In genomic region chr11:67369275-67369674, GRCh38 we compare ENCODE assay signal across 13 cellular contexts. TPM values are rescaled to one million over a fixed set of nuclear protein-coding genes. Genes with fewer than 3 reads are reported as not detected.
A peak's percentile ranks its signal among the peaks of the same experiment; 100 is the strongest.
DNase-seq lines count a peak whose midpoint lies in the region; ATAC-seq and TF ChIP-seq lines count a peak whose summit lies in the region.
"Had no signal": no experiment of that assay in that cellular context is flagged by ENCODE, and none has a peak within 500 bp of the region (broad histone marks: within the 10 kb centered on the region; RNA-seq: fewer than 3 reads in every experiment).

No MANE protein-coding gene starts in this region.

- no peaks in the 10 kb centered on the region for H4K20me1 ChIP-seq in MM.1S (ENCODE audit: insufficient read depth, low read length)

- POLR2A ChIA-PET in CD8-positive, alpha-beta memory T cell (lab: Charles Lee) = interaction anchor here (1.6 to 3.2 kb wide), 2 partner anchors 16 to 23 kb away, joined by 5 to 15 read pairs; partner anchors contain the start of gene POLD4

- no peak overlapping the region for H2AFZ ChIP-seq in MM.1S (ENCODE audit: low read length)

- H3K27me3 ChIP-seq in CD8-positive, alpha-beta memory T cell (ENCODE audit: insufficient read depth, low read length, poor library complexity, severe bottlenecking) = no peaks in the 10 kb centered on the region
- H3K27me3 ChIP-seq in stomach smooth muscle (ENCODE audit: control insufficient read depth in 1 of 2, insufficient read depth in 2 of 2, low read length in 2 of 2) = no peaks in the 10 kb centered on the region
- 0 out of 2 replicates have a peak, but pooled peaks cover under 1% of the 10 kb centered on the region for H3K27me3 ChIP-seq in MM.1S (replicated peaks; ENCODE audit: insufficient read depth, low read length)
- H3K27me3 ChIP-seq in WERI-Rb-1 (ENCODE audit: insufficient read depth, low read depth, severe bottlenecking) = no peaks in the 10 kb centered on the region
- H3K27me3 ChIP-seq: adrenal gland had no signal

- H3K9me3 ChIP-seq in CD8-positive, alpha-beta memory T cell (ENCODE audit: low read length) = no peaks in the 10 kb centered on the region
- H3K9me3 ChIP-seq in stomach smooth muscle (ENCODE audit: control insufficient read depth in 2 of 2, low read length in 2 of 2) = no peaks in the 10 kb centered on the region
- no peaks in the 10 kb centered on the region for H3K9me3 ChIP-seq in MM.1S (replicated peaks; ENCODE audit: insufficient read depth, low read length)
- H3K9me3 ChIP-seq in WERI-Rb-1 (ENCODE audit: severe bottlenecking) = no peaks in the 10 kb centered on the region
- H3K9me3 ChIP-seq: adrenal gland had no signal

- no peak for DNase-seq in CD8-positive, alpha-beta memory T cell
- DNase-seq in mesothelial cell of epicardium (ENCODE audit: low spot score in 2 of 2, unreplicated experiment in 2 of 2) = no peak
- no peak for DNase-seq in MM.1S
- DNase-seq in WERI-Rb-1 = no peak
- DNase-seq in stimulated activated CD4-positive, alpha-beta T cell treated with anti-CD3 and anti-CD28 coated beads, Interleukin-15, amount 100 ng/mL, for 24 hours = no peak
- DNase-seq: activated CD4-positive, alpha-beta T cell treated with anti-CD3 and anti-CD28 coated beads, Interleukin-2, amount 10 ng/mL, durations not matched to agents 7 days and 5 days; activated T-cell treated with anti-CD3 and anti-CD28 coated beads, Interleukin-2, amount 50 U/mL, for 4 hours; adrenal gland; NCI-H345 had no signal

- ATAC-seq in activated T-helper 17 cell treated with anti-CD3 and anti-CD28 coated beads, Interleukin-2, amount 50 U/mL, for 72 hours (replicated peaks) = no peak
- no peak for ATAC-seq in HG02678 (IDR thresholded peaks at IDR 0.05; ENCODE audit: unreplicated experiment)

- H3K9ac ChIP-seq in stomach smooth muscle (ENCODE audit: low read length in 2 of 2) = peak overlapping the region; percentile 62 to 78
- H3K9ac ChIP-seq in MM.1S (ENCODE audit: low read length) = no peak overlapping the region

- peaks cover 0 to 4% (median 0%) of the 10 kb centered on the region in 5 donors for H3K9me3 Mint-ChIP-seq in CD8-positive, alpha-beta memory T cell
- no peaks in the 10 kb centered on the region for H3K9me3 Mint-ChIP-seq in activated T-helper 17 cell treated with anti-CD3 and anti-CD28 coated beads, Interleukin-2, amount 50 U/mL, for 72 hours
- H3K9me3 Mint-ChIP-seq in mesothelial cell of epicardium = no peaks in the 10 kb centered on the region
- H3K9me3 Mint-ChIP-seq: activated CD4-positive, alpha-beta T cell treated with anti-CD3 and anti-CD28 coated beads, Interleukin-2, amount 10 ng/mL, durations not matched to agents 7 days and 5 days; activated T-cell treated with anti-CD3 and anti-CD28 coated beads, Interleukin-2, amount 50 U/mL, for 4 hours had no signal

- TF ChIP-seq CTCF in mesothelial cell of epicardium (IDR thresholded peaks at IDR 0.05; ENCODE audit: unreplicated experiment) (no peak), MM.1S (IDR thresholded peaks at IDR 0.05; ENCODE audit: low read length) (no peak), WERI-Rb-1 (IDR thresholded peaks at IDR 0.05; ENCODE audit: low read depth, low read length) (no peak)

- H3F3A ChIP-seq in MM.1S (ENCODE audit: insufficient read depth, low read length) = peaks cover 8% of the 10 kb centered on the region; the same call in 1 of the 2 replicates

- no peak overlapping the region for H3K4me2 ChIP-seq in MM.1S (ENCODE audit: low read depth, low read length)

- no peaks in the 10 kb centered on the region for H3K79me2 ChIP-seq in MM.1S (ENCODE audit: low read length)

- no peaks in the 10 kb centered on the region for H3K9me2 ChIP-seq in MM.1S (replicated peaks; ENCODE audit: insufficient read depth, low read length)

- no peak overlapping the region for H3K27ac ChIP-seq in CD8-positive, alpha-beta memory T cell (ENCODE audit: low read depth, low read length)
- H3K27ac ChIP-seq in stomach smooth muscle (ENCODE audit: low read length) (peak overlapping the region; percentile 96), MM.1S (ENCODE audit: low read length) (no peak overlapping the region), WERI-Rb-1 (no peak overlapping the region)
- H3K27ac ChIP-seq: adrenal gland had no signal

- CTCF ChIA-PET in CD8-positive, alpha-beta memory T cell (lab: Charles Lee) = interaction anchor here (9.2 to 25.1 kb wide), 2 partner anchors 11 to 15 kb away, joined by 113 to 860 read pairs; partner anchors contain the start of gene POLD4

- peak overlapping the region; percentile 30 to 85 (median 76) for H3K4me3 Mint-ChIP-seq in CD8-positive, alpha-beta memory T cell
- H3K4me3 Mint-ChIP-seq in activated T-helper 17 cell treated with anti-CD3 and anti-CD28 coated beads, Interleukin-2, amount 50 U/mL, for 72 hours = peak overlapping the region; percentile 32
- no peak overlapping the region for H3K4me3 Mint-ChIP-seq in mesothelial cell of epicardium
- H3K4me3 Mint-ChIP-seq: activated CD4-positive, alpha-beta T cell treated with anti-CD3 and anti-CD28 coated beads, Interleukin-2, amount 10 ng/mL, durations not matched to agents 7 days and 5 days; activated T-cell treated with anti-CD3 and anti-CD28 coated beads, Interleukin-2, amount 50 U/mL, for 4 hours had no signal

- peaks cover 59% of the 10 kb centered on the region for H3K4me1 ChIP-seq in CD8-positive, alpha-beta memory T cell (ENCODE audit: insufficient read depth, low read length)
- H3K4me1 ChIP-seq in stomach smooth muscle (ENCODE audit: control insufficient read depth, insufficient read depth, low read length) (peaks cover 84% of the 10 kb centered on the region), MM.1S (ENCODE audit: low read length) (peaks cover 2% of the 10 kb centered on the region; the same call in 1 of the 2 replicates)

- no peaks in the 10 kb centered on the region for H3K36me3 ChIP-seq in CD8-positive, alpha-beta memory T cell (ENCODE audit: insufficient read depth, low read length)
- H3K36me3 ChIP-seq in stomach smooth muscle (ENCODE audit: control insufficient read depth in 2 of 2, insufficient read depth in 2 of 2, low read length in 2 of 2) = peaks cover 5 to 8% of the 10 kb centered on the region in 2 donors
- H3K36me3 ChIP-seq in MM.1S (replicated peaks; ENCODE audit: insufficient read depth, low read length) = no peaks in the 10 kb centered on the region
- H3K36me3 ChIP-seq in WERI-Rb-1 = no peaks in the 10 kb centered on the region
- H3K36me3 ChIP-seq: adrenal gland had no signal

- peaks cover 0 to 27% (median 2%) of the 10 kb centered on the region in 3 donors for H3K36me3 Mint-ChIP-seq in CD8-positive, alpha-beta memory T cell
- no peaks in the 10 kb centered on the region for H3K36me3 Mint-ChIP-seq in activated T-helper 17 cell treated with anti-CD3 and anti-CD28 coated beads, Interleukin-2, amount 50 U/mL, for 72 hours (ENCODE audit: low read depth)
- no peaks in the 10 kb centered on the region for H3K36me3 Mint-ChIP-seq in mesothelial cell of epicardium

- H3K27ac Mint-ChIP-seq in CD8-positive, alpha-beta memory T cell = peak overlapping the region in 7 of 8 donors; percentile 43 to 91 (median 72)
- peak overlapping the region; percentile 63 for H3K27ac Mint-ChIP-seq in activated T-helper 17 cell treated with anti-CD3 and anti-CD28 coated beads, Interleukin-2, amount 50 U/mL, for 72 hours
- peak overlapping the region; percentile 94 for H3K27ac Mint-ChIP-seq in mesothelial cell of epicardium
- H3K27ac Mint-ChIP-seq: activated CD4-positive, alpha-beta T cell treated with anti-CD3 and anti-CD28 coated beads, Interleukin-2, amount 10 ng/mL, durations not matched to agents 7 days and 5 days had no signal

- H3K27me3 Mint-ChIP-seq in CD8-positive, alpha-beta memory T cell = peaks cover 0 to 5% of the 10 kb centered on the region in 2 donors
- H3K27me3 Mint-ChIP-seq in activated T-helper 17 cell treated with anti-CD3 and anti-CD28 coated beads, Interleukin-2, amount 50 U/mL, for 72 hours = peaks cover 6% of the 10 kb centered on the region
- peaks cover 2% of the 10 kb centered on the region for H3K27me3 Mint-ChIP-seq in mesothelial cell of epicardium (ENCODE audit: low read depth)

- peaks cover 66 to 84% (median 71%) of the 10 kb centered on the region in 3 donors for H3K4me1 Mint-ChIP-seq in CD8-positive, alpha-beta memory T cell
- peaks cover 64% of the 10 kb centered on the region for H3K4me1 Mint-ChIP-seq in activated T-helper 17 cell treated with anti-CD3 and anti-CD28 coated beads, Interleukin-2, amount 50 U/mL, for 72 hours
- H3K4me1 Mint-ChIP-seq in mesothelial cell of epicardium = peaks cover 62% of the 10 kb centered on the region

- H3K4me3 ChIP-seq in CD8-positive, alpha-beta memory T cell (ENCODE audit: low read length) = no peak overlapping the region
- H3K4me3 ChIP-seq in stomach smooth muscle (ENCODE audit: low read length in 2 of 2) (peak overlapping the region; percentile 44 to 58), MM.1S (ENCODE audit: low read length) (no peak overlapping the region), WERI-Rb-1 (ENCODE audit: low read depth, low read length) (no peak overlapping the region)
- H3K4me3 ChIP-seq: adrenal gland had no signal

RNA-seq across cellular contexts. Expression of gene CLCF1, which starts 4.1 kb away (rescaled TPM):
- 1 to 10 TPM; 3.5 to 4.2 TPM for total RNA-seq in CD8-positive, alpha-beta memory T cell
- polyA plus RNA-seq in CD8-positive, alpha-beta memory T cell = 4.6 TPM
- 1 to 10 TPM in 1 of 2 donors, under 1 TPM in 1; 0.22 to 1.1 TPM for total RNA-seq in activated T-helper 17 cell treated with anti-CD3 and anti-CD28 coated beads, Interleukin-2, amount 50 U/mL, for 72 hours
- 5.9 to 6.3 TPM (median 6.1 TPM) in 3 replicates for total RNA-seq in mesothelial cell of epicardium

RNA-seq across cellular contexts. Expression of gene POLD4, which starts 15.9 kb away (rescaled TPM):
- total RNA-seq in CD8-positive, alpha-beta memory T cell = 10 to 100 TPM; 32.3 to 37.8 TPM
- 91.2 TPM for polyA plus RNA-seq in CD8-positive, alpha-beta memory T cell
- 10 to 100 TPM; 32.4 to 60.2 TPM for total RNA-seq in activated T-helper 17 cell treated with anti-CD3 and anti-CD28 coated beads, Interleukin-2, amount 50 U/mL, for 72 hours
- total RNA-seq in mesothelial cell of epicardium = 32.0 to 37.9 TPM (median 32.2 TPM) in 3 replicates

RNA-seq across cellular contexts. Expression of gene RAD9A, which starts 22.5 kb away (rescaled TPM):
- 10 to 100 TPM; 36.8 to 38.8 TPM for total RNA-seq in CD8-positive, alpha-beta memory T cell
- 9.4 TPM for polyA plus RNA-seq in CD8-positive, alpha-beta memory T cell
- 10 to 100 TPM; 32.0 to 37.5 TPM for total RNA-seq in activated T-helper 17 cell treated with anti-CD3 and anti-CD28 coated beads, Interleukin-2, amount 50 U/mL, for 72 hours
- 44.7 to 48.8 TPM (median 48.7 TPM) in 3 replicates for total RNA-seq in mesothelial cell of epicardium

RNA-seq across cellular contexts. Expression of gene PPP1CA, which starts 32.4 kb away (rescaled TPM):
- total RNA-seq in CD8-positive, alpha-beta memory T cell = 100 to 1,000 TPM; 338 to 357 TPM
- 564 TPM for polyA plus RNA-seq in CD8-positive, alpha-beta memory T cell
- total RNA-seq in activated T-helper 17 cell treated with anti-CD3 and anti-CD28 coated beads, Interleukin-2, amount 50 U/mL, for 72 hours = 100 to 1,000 TPM; 220 to 322 TPM
- total RNA-seq in mesothelial cell of epicardium = 103 to 107 TPM (median 103 TPM) in 3 replicates

RNA-seq across cellular contexts. Expression of gene TBC1D10C, which starts 34.6 kb away (rescaled TPM):
- 100 to 1,000 TPM; 102 to 105 TPM for total RNA-seq in CD8-positive, alpha-beta memory T cell
- 331 TPM for polyA plus RNA-seq in CD8-positive, alpha-beta memory T cell
- 100 to 1,000 TPM; 155 to 197 TPM for total RNA-seq in activated T-helper 17 cell treated with anti-CD3 and anti-CD28 coated beads, Interleukin-2, amount 50 U/mL, for 72 hours
- 0.41 to 0.82 TPM (median 0.74 TPM) in 3 replicates for total RNA-seq in mesothelial cell of epicardium
- total RNA-seq: LHCN-M2 had no signal

Comparison
In these comparisons a context has a peak if more than half of its experiments do, and no peak if none do; other contexts are left out.
1. H3K4me3 ChIP-seq: peak in stomach smooth muscle (2 of 2); none in CD8-positive, alpha-beta memory T cell (single experiment), MM.1S (single experiment) and WERI-Rb-1 (single experiment).
2. Peak in every context shown above with its lines, with median percentiles within 50 percentile points of each other: H3K27ac Mint-ChIP-seq.